In the genomic region with DNA sequence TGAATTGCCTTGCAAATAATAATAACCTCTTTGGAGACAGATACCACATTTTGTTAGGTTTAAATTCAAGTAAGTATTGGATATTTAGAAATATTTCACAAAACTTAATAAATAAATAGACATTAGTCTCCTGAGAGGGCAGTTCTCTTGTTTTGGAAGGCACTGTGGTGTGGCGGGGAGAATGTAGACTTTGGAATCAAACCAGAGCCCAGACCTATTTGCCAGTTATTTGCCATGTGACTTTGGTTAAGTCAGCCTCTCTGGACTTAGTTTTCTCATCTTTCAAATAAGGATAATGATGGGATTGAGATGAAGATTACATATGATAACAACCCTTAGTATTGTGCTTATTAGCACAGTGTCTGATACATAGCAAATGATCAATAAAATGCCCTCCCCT, we compare ENCODE assay signal across 2 cellular contexts.
DNase-seq lines count a peak whose midpoint lies in the region; ATAC-seq and TF ChIP-seq lines count a peak whose summit lies in the region.
"Not testable (repeated sequence)": the region's sequence is repeated elsewhere in the genome, so short reads cannot be mapped to it uniquely, and the experiment has no call there.

No MANE protein-coding gene starts in this region.

- DNase-seq in left lobe of liver (ENCODE audit: low spot score); right lobe of liver: not testable (repeated sequence)

- not testable (repeated sequence) for H3K27ac ChIP-seq in right lobe of liver

- intact Hi-C loops in right lobe of liver (cut with DNase I): not testable (repeated sequence)

- not testable (repeated sequence) for TF ChIP-seq POLR2A in right lobe of liver (IDR thresholded peaks at IDR 0.05)

- not testable (repeated sequence) for H3K4me1 ChIP-seq in right lobe of liver

- peak; percentile 54 for ATAC-seq in left lobe of liver
- ATAC-seq in right lobe of liver: peak; percentile 45 to 65 (median 57)

- not testable (repeated sequence) for TF ChIP-seq CTCF in right lobe of liver (IDR thresholded peaks at IDR 0.05)

- H3K36me3 ChIP-seq in right lobe of liver: not testable (repeated sequence)

- 29% methylated on average over 1 of the region's 1 CpG for WGBS in right lobe of liver (ENCODE audit: insufficient coverage, low coverage, low lambda C conversion rate, missing lambda C conversion rate)

- not testable (repeated sequence) for H3K4me3 ChIP-seq in right lobe of liver

- not testable (repeated sequence) for H3K9me3 ChIP-seq in right lobe of liver

- not testable (repeated sequence) for H3K27me3 ChIP-seq in right lobe of liver
